Comparison of ENCODE assay signal across 8 cellular contexts in genomic region chr10:124791378-124792348, GRCh38. TPM values are rescaled to one million over a fixed set of nuclear protein-coding genes. Genes with fewer than 3 reads are reported as not detected.
DNase-seq lines count a peak whose midpoint lies in the region; ATAC-seq and TF ChIP-seq lines count a peak whose summit lies in the region.

TSS of gene EEF1AKMT2 (minus strand) at chr10:124791887. CDS start at chr10:124791833, 54 bp downstream.

- H3K36me3 ChIP-seq in sigmoid colon: peaks cover 0 to 19% (median 0%) of the 10 kb centered on the region in 4 donors

- no peaks in the 10 kb centered on the region for H3K9me3 ChIP-seq in sigmoid colon

- peaks cover 0 to 17% (median 9%) of the 10 kb centered on the region in 4 donors for H3K4me1 ChIP-seq in sigmoid colon

- intact Hi-C loops in sigmoid colon (cut with DNase I): loop anchor here (5.0 kb wide), 1 partner anchor 49 kb away; the partner anchor contains the start of gene FAM53B

- peak within 1 kb of the TSS; percentile 93 to 98 (median 98) for H3K4me3 ChIP-seq in sigmoid colon

- peak within 1 kb of the TSS; percentile 89 to 93 (median 91) for H3K27ac ChIP-seq in sigmoid colon

- peak; percentile 51 to 61 for DNase-seq in NCI-H187 (lab: John Stamatoyannopoulos, UW)
- no peak for DNase-seq in NCI-H187 treated with DMSO at 0.1 percent for 48 hours (lab: John Stamatoyannopoulos, UW)
- peak; percentile 54 to 74 for DNase-seq in NCI-H1930 (lab: John Stamatoyannopoulos, UW)
- peak; percentile 86 for DNase-seq in T1000 (lab: John Stamatoyannopoulos, UW)
- DNase-seq in astrocyte of the hippocampus (ENCODE audit: low read depth, low spot score): peak; percentile 96
- peak; percentile 16 to 85 (median 65) for DNase-seq in hypothalamus (lab: John Stamatoyannopoulos, UW)
- peak; percentile 86 for DNase-seq in sigmoid colon

- peak; percentile 36 to 72 (median 49) for TF ChIP-seq CTCF in sigmoid colon (IDR thresholded peaks at IDR 0.05)

- TF ChIP-seq EP300 in sigmoid colon (IDR thresholded peaks at IDR 0.05): no peak

- H3K27me3 ChIP-seq in sigmoid colon: no peaks in the 10 kb centered on the region

- peak; percentile 48 to 71 for TF ChIP-seq POLR2A in sigmoid colon (IDR thresholded peaks at IDR 0.05)

- WGBS in sigmoid colon, 2 donors: 0 to 1% methylated on average over 90 of the region's 90 CpGs

- ATAC-seq in HG02970 (IDR thresholded peaks at IDR 0.05; ENCODE audit: low FRiP score, unreplicated experiment): peak; percentile 92

RNA-seq across cellular contexts. Expression of gene EEF1AKMT2, which starts in this region (rescaled TPM):
- 10 to 100 TPM in 3 of 4 donors, 1 to 10 TPM in 1; 10.0 to 19.7 (median 15.5) TPM for total RNA-seq in sigmoid colon
- polyA plus RNA-seq in sigmoid colon: 10 to 100 TPM; 11.0 to 15.7 (median 15.6) TPM
